1 cellular context compared by ENCODE assay signal in genomic region chr15:80695099-80695910, GRCh38.
TF ChIP-seq lines count a peak whose summit lies in the region.

Gene ABHD17C (plus strand): TSS chr15:80695310. CDS start chr15:80695430, 120 bp downstream.

TF ChIP-seq in GM23338, 12 proteins besides CTCF, POLR2A, EP300 and RAD21:
- TF ChIP-seq ZNF462 (CRISPR knock-in tag; IDR thresholded peaks at IDR 0.05) = no peak
- TF ChIP-seq POLR2AphosphoS5 (IDR thresholded peaks at IDR 0.05; ENCODE audit: low read depth) = peak; percentile 47; the same call in 1 of the 2 replicates
